ENCODE assay signal across 1 cellular context in genomic region chr14:100389497-100390104, GRCh38.
TF ChIP-seq lines count a peak whose summit lies in the region.

No MANE protein-coding gene starts in this region.

TF ChIP-seq in H1, 55 proteins besides CTCF, POLR2A, EP300 and RAD21 (continued from another document):
- TF ChIP-seq CHD7 (IDR thresholded peaks at IDR 0.05; ENCODE audit: insufficient replicate concordance, low read length), result no peak
- no peak for TF ChIP-seq JUN (IDR thresholded peaks at IDR 0.05; ENCODE audit: low read depth, low read length)
- TF ChIP-seq PHF8 (conservative IDR thresholded peaks at IDR 0.05; ENCODE audit: low read depth, low read length), result no peak
- TF ChIP-seq SIN3A (conservative IDR thresholded peaks at IDR 0.05 in 1 of 2, IDR thresholded peaks at IDR 0.05 in 1 of 2; ENCODE audit: low read depth in 1 of 2, low read length in 2 of 2), result no peak
- no peak for TF ChIP-seq CEBPB (IDR thresholded peaks at IDR 0.05; ENCODE audit: low read depth, low read length)
- TF ChIP-seq CHD2 (IDR thresholded peaks at IDR 0.05; ENCODE audit: low read length), result no peak
- no peak for TF ChIP-seq NANOG (IDR thresholded peaks at IDR 0.05; ENCODE audit: insufficient read depth, low read depth, low read length, poor library complexity, severe bottlenecking)
- no peak for TF ChIP-seq YY1 (IDR thresholded peaks at IDR 0.05; ENCODE audit: low read depth, low read length)
- no peak for TF ChIP-seq SAP30 (IDR thresholded peaks at IDR 0.05; ENCODE audit: insufficient read depth, insufficient replicate concordance, low read length)
- TF ChIP-seq RFX5 (IDR thresholded peaks at IDR 0.05; ENCODE audit: borderline replicate concordance, low read depth, low read length), result no peak
- no peak for TF ChIP-seq KDM1A (IDR thresholded peaks at IDR 0.05; ENCODE audit: borderline replicate concordance, low read length)
